8 cellular contexts compared by ENCODE assay signal in the genomic region with DNA sequence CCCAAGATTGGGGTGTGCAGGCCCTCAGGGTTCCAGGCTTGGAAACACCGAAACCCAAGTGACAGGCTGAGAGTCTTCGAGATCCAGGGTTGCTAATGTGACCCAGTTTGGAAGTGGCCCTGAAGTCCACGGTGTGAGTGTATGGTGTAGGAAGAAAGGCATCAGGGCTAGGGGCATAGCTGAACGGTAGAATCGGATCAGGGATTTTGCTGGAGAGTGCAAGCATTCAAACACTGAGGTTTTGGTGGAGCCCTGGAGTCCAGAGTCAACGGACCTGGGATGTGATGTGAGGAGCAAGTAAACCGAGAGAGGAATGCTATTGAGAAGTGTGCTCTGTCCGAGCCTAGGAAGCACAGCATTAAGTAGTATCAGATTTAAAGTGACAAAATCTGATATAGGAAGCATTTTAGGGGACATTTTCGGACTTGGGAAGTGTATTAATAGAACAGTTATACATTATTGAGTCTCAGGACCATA. TPM values are rescaled to one million over a fixed set of nuclear protein-coding genes. Genes with fewer than 3 reads are reported as not detected.
DNase-seq lines count a peak whose midpoint lies in the region; ATAC-seq and TF ChIP-seq lines count a peak whose summit lies in the region.

No MANE protein-coding gene starts in this region.

- H3K27ac Mint-ChIP-seq in nephron progenitor cell = peak overlapping the region; percentile 99

- H3K27ac ChIP-seq in SJSA1 (peak overlapping the region; percentile 95), esophagus muscularis mucosa (replicated peaks in 1 of 4) (peak overlapping the region; percentile 99 to 100 (median 100))

- intact Hi-C loops in esophagus muscularis mucosa (cut with DNase I) = loop anchor here (5.0 kb wide), 1 partner anchor 75 kb away; no protein-coding TSS in a partner anchor

- WGBS in esophagus muscularis mucosa = 1% methylated on average over 9 of the region's 9 CpGs

- H3K4me1 ChIP-seq in SJSA1 (replicated peaks) (peaks cover 21% of the 10 kb centered on the region), esophagus muscularis mucosa (peaks cover 22 to 62% (median 57%) of the 10 kb centered on the region in 4 donors)

- peak overlapping the region; percentile 97 for H3K4me3 Mint-ChIP-seq in nephron progenitor cell

- H3K9me3 ChIP-seq in SJSA1 (replicated peaks) (no peaks in the 10 kb centered on the region), esophagus muscularis mucosa (no peaks in the 10 kb centered on the region)

- TF ChIP-seq EP300 in esophagus muscularis mucosa (IDR thresholded peaks at IDR 0.05) = no peak

- H3K36me3 Mint-ChIP-seq in nephron progenitor cell (ENCODE audit: low read depth) = peaks cover 31% of the 10 kb centered on the region

- H3K4me3 ChIP-seq in AG10803 (ENCODE audit: low read length) (peak overlapping the region; percentile 92), SJSA1 (peak overlapping the region; percentile 83), esophagus muscularis mucosa (peak overlapping the region; percentile 80 to 98 (median 92))

- peak; percentile 31 for DNase-seq in AG10803 (ENCODE audit: low read depth)
- peak; percentile 25 for DNase-seq in H4 (ENCODE audit: low spot score)
- DNase-seq in SJSA1 (ENCODE audit: low read depth in 1 of 2, low spot score in 2 of 2) = no peak
- no peak for DNase-seq in esophagus muscularis mucosa (ENCODE audit: extremely low spot score)
- DNase-seq in nephron progenitor cell = no peak
- DNase-seq in NCI-H345 (lab: John Stamatoyannopoulos, UW) = no peak

- peaks cover 56% of the 10 kb centered on the region for H3K4me1 Mint-ChIP-seq in nephron progenitor cell

- peaks cover 15% of the 10 kb centered on the region for H3K36me3 ChIP-seq in SJSA1
- H3K36me3 ChIP-seq in esophagus muscularis mucosa = peaks cover 0 to 4% (median 0%) of the 10 kb centered on the region in 4 donors

- H3K9me3 Mint-ChIP-seq in nephron progenitor cell = no peaks in the 10 kb centered on the region

- no peak for TF ChIP-seq CTCF in AG10803 (conservative IDR thresholded peaks at IDR 0.05; ENCODE audit: low read length)
- no peak for TF ChIP-seq CTCF in esophagus muscularis mucosa (IDR thresholded peaks at IDR 0.05)
- no peak for TF ChIP-seq CTCF in nephron progenitor cell (IDR thresholded peaks at IDR 0.05)

- TF ChIP-seq POLR2A in esophagus muscularis mucosa (IDR thresholded peaks at IDR 0.05; ENCODE audit: low read depth) = no peak

- H3K27me3 ChIP-seq in SJSA1 (replicated peaks) = no peaks in the 10 kb centered on the region
- H3K27me3 ChIP-seq in esophagus muscularis mucosa = no peaks in the 10 kb centered on the region

- ATAC-seq in GM21447 (IDR thresholded peaks at IDR 0.05; ENCODE audit: unreplicated experiment) (no peak), GM18861 (IDR thresholded peaks at IDR 0.05; ENCODE audit: unreplicated experiment) (no peak)

- H3K27me3 Mint-ChIP-seq in nephron progenitor cell (ENCODE audit: low read depth, poor library complexity) = no peaks in the 10 kb centered on the region

RNA-seq across cellular contexts. Expression of a gene that starts 1.0 kb away (rescaled TPM):
- total RNA-seq in H4 (2014; rRNA removed; shearing (Covaris generic)) = 30.7 and 45.8 TPM in 2 replicates
- total RNA-seq in SJSA1 (2014; rRNA removed; shearing (Covaris generic)) = 23.5 and 32.5 TPM in 2 replicates
- 10 to 100 TPM; 30.0 to 54.2 (median 46.6) TPM for total RNA-seq in esophagus muscularis mucosa

RNA-seq across cellular contexts. Expression of a gene that starts 27.0 kb away (rescaled TPM):
- 5.9 and 7.5 TPM in 2 replicates for total RNA-seq in H4 (2014; rRNA removed; shearing (Covaris generic))
- 0.68 and 0.78 TPM in 2 replicates for total RNA-seq in SJSA1 (2014; rRNA removed; shearing (Covaris generic))
- total RNA-seq in esophagus muscularis mucosa = 10 to 100 TPM in 2 of 4 donors, 1 to 10 TPM in 2; 5.4 to 15.7 (median 9.2) TPM

Comparison
In these comparisons a context has a peak if more than half of its experiments do, and no peak if none do; other contexts are left out.
1. DNase-seq: peak in AG10803 (single experiment) and H4 (single experiment); none in SJSA1 (0 of 2), esophagus muscularis mucosa (single experiment), nephron progenitor cell (single experiment) and NCI-H345 (single experiment).
2. Peak in every context shown above with its lines, with median percentiles within 50 percentile points of each other: H3K4me3 ChIP-seq.